Comparison of ENCODE assay signal across 19 cellular contexts in genomic region chr5:1830571-1831228, GRCh38. TPM values are rescaled to one million over a fixed set of nuclear protein-coding genes. Genes with fewer than 3 reads are reported as not detected.
DNase-seq lines count a peak whose midpoint lies in the region; ATAC-seq and TF ChIP-seq lines count a peak whose summit lies in the region.
"Had no signal": no experiment of that assay in that cellular context is flagged by ENCODE, and none has a peak within 500 bp of the region (broad histone marks: within the 10 kb centered on the region; RNA-seq: fewer than 3 reads in every experiment).

No MANE protein-coding gene starts in this region.

- H3K4me1 Mint-ChIP-seq in WTC11 (peaks cover 52% of the 10 kb centered on the region), mesothelial cell of epicardium (peaks cover 12% of the 10 kb centered on the region)

- TF ChIP-seq CTCF in heart left ventricle (IDR thresholded peaks at IDR 0.05) (no peak), WTC11 (IDR thresholded peaks at IDR 0.05) (no peak), upper lobe of right lung (IDR thresholded peaks at IDR 0.05) (no peak), mesothelial cell of epicardium (IDR thresholded peaks at IDR 0.05; ENCODE audit: unreplicated experiment) (no peak)

- POLR2A ChIA-PET in WTC11 (lab: Charles Lee): no interaction called here

- H3K27ac Mint-ChIP-seq in WTC11: no peak overlapping the region
- no peak overlapping the region for H3K27ac Mint-ChIP-seq in mesothelial cell of epicardium
- H3K27ac Mint-ChIP-seq: CD4-positive, alpha-beta T cell had no signal

- no peak overlapping the region for H3K4me3 ChIP-seq in heart left ventricle
- no peak overlapping the region for H3K4me3 ChIP-seq in upper lobe of right lung
- H3K4me3 ChIP-seq: GM12878, GM23248 had no signal

- H3K27ac ChIP-seq in heart left ventricle (no peak overlapping the region), upper lobe of right lung (no peak overlapping the region)
- H3K27ac ChIP-seq: GM23248 had no signal

- no peak overlapping the region for H3K4me3 Mint-ChIP-seq in WTC11
- no peak overlapping the region for H3K4me3 Mint-ChIP-seq in mesothelial cell of epicardium
- H3K4me3 Mint-ChIP-seq: CD4-positive, alpha-beta T cell had no signal

- H3K27me3 Mint-ChIP-seq in WTC11 (ENCODE audit: low read depth): no peaks in the 10 kb centered on the region; the same call in 1 of the 2 replicates
- peaks cover 24% of the 10 kb centered on the region for H3K27me3 Mint-ChIP-seq in mesothelial cell of epicardium (ENCODE audit: low read depth)

- TF ChIP-seq POLR2A in heart left ventricle (IDR thresholded peaks at IDR 0.05): no peak

- intact Hi-C loops in Right ventricle myocardium inferior (cut with DNase I): no loop called here
- intact Hi-C loops in heart left ventricle (cut with DNase I): no loop called here
- intact Hi-C loops in upper lobe of right lung (cut with DNase I): no loop called here

- no peak for ATAC-seq in Right ventricle myocardium inferior
- no peak for ATAC-seq in heart left ventricle
- ATAC-seq in WTC11: no peak
- no peak for ATAC-seq in upper lobe of right lung
- ATAC-seq: GM12878, HepG2 had no signal

- H3K27me3 ChIP-seq in heart left ventricle (no peaks in the 10 kb centered on the region), upper lobe of right lung (peaks cover 13% of the 10 kb centered on the region)

- peaks cover 5% of the 10 kb centered on the region; the same call in 1 of the 2 replicates for H3K36me3 Mint-ChIP-seq in WTC11
- peaks cover 6% of the 10 kb centered on the region for H3K36me3 Mint-ChIP-seq in mesothelial cell of epicardium

- H3K36me3 ChIP-seq in heart left ventricle: peaks cover 0 to 14% (median 8%) of the 10 kb centered on the region in 9 donors
- H3K36me3 ChIP-seq in upper lobe of right lung: no peaks in the 10 kb centered on the region

- DNase-seq in Right ventricle myocardium inferior (ENCODE audit: missing footprints) (peak; percentile 34), heart left ventricle (no peak), WTC11 (ENCODE audit: low spot score) (no peak), mesenteric fat pad (ENCODE audit: low spot score) (peak; percentile 57), upper lobe of right lung (peak; percentile 27), T-helper 1 cell (no peak), H4 (ENCODE audit: low spot score) (no peak), mesothelial cell of epicardium (ENCODE audit: low spot score in 2 of 2, unreplicated experiment in 2 of 2) (no peak)
- DNase-seq: ACHN; C1 segment of cervical spinal cord; Calu3; CD4-positive, alpha-beta T cell; DMS 273 treated with DMSO at 0.1 percent for 48 hours; GM23248 had no signal

- H3K9me3 Mint-ChIP-seq in WTC11 (no peaks in the 10 kb centered on the region), mesothelial cell of epicardium (no peaks in the 10 kb centered on the region)
- H3K9me3 Mint-ChIP-seq: CD4-positive, alpha-beta T cell; H9 had no signal

- H3K4me1 ChIP-seq in heart left ventricle: peaks cover 0 to 21% (median 0%) of the 10 kb centered on the region in 12 donors
- no peaks in the 10 kb centered on the region for H3K4me1 ChIP-seq in upper lobe of right lung

- WGBS in heart left ventricle, 4 donors: 79 to 81% (median 80%) methylated on average over 17 of the region's 17 CpGs

- CTCF ChIA-PET in WTC11 (lab: Charles Lee): no interaction called here

- H3K9me3 ChIP-seq in heart left ventricle (no peaks in the 10 kb centered on the region), upper lobe of right lung (no peaks in the 10 kb centered on the region)

TF ChIP-seq in WTC11, 78 proteins besides CTCF, POLR2A, EP300 and RAD21:
- TF ChIP-seq ZNF263 (CRISPR knock-in tag; IDR thresholded peaks at IDR 0.05; ENCODE audit: low read depth) (peak; percentile 53; the same call in 1 of the 2 replicates), EMX1 (CRISPR knock-in tag; IDR thresholded peaks at IDR 0.05) (no peak)

RNA-seq across cellular contexts. Expression of gene NDUFS6, which starts 29.5 kb away (rescaled TPM):
- total RNA-seq in Right ventricle myocardium inferior (134 TPM), heart left ventricle (100 to 1,000 TPM in 3 of 9 donors, 10 to 100 TPM in 6; 55.9 to 245 (median 87.1) TPM), WTC11 (2021) (75.8 to 84.3 TPM (median 77.4 TPM) in 3 replicates), mesenteric fat pad (26.4 TPM), upper lobe of right lung (23.5 TPM), mesothelial cell of epicardium (26.7 to 29.7 TPM (median 28.0 TPM) in 3 replicates)
- polyA plus RNA-seq in heart left ventricle: 100 to 1,000 TPM; 147 to 311 TPM
- total RNA-seq in H4 (2014; rRNA removed; shearing (Covaris generic)): 85.8 and 88.0 TPM in 2 replicates

RNA-seq across cellular contexts. Expression of gene MRPL36, which starts 31.1 kb away (rescaled TPM):
- 62.3 TPM for total RNA-seq in Right ventricle myocardium inferior
- total RNA-seq in heart left ventricle: 10 to 100 TPM; 45.6 to 77.6 (median 55.3) TPM
- 100 to 1,000 TPM in 1 of 2 donors, 10 to 100 TPM in 1; 88.8 to 107 TPM for polyA plus RNA-seq in heart left ventricle
- total RNA-seq in WTC11 (2021): 52.8 to 61.2 TPM (median 55.9 TPM) in 3 replicates
- 50.4 TPM for total RNA-seq in mesenteric fat pad
- 29.4 TPM for total RNA-seq in upper lobe of right lung
- total RNA-seq in H4 (2014; rRNA removed; shearing (Covaris generic)): 95.5 and 109 TPM in 2 replicates
- total RNA-seq in mesothelial cell of epicardium: 38.0 to 43.8 TPM (median 41.0 TPM) in 3 replicates

RNA-seq across cellular contexts. Expression of gene IRX4, which starts 52.0 kb away (rescaled TPM):
- total RNA-seq in Right ventricle myocardium inferior: 17.6 TPM
- total RNA-seq in heart left ventricle: 10 to 100 TPM in 8 of 9 donors, 1 to 10 TPM in 1; 8.6 to 32.3 (median 17.4) TPM
- 10 to 100 TPM in 1 of 2 donors, 1 to 10 TPM in 1; 9.7 to 13.1 TPM for polyA plus RNA-seq in heart left ventricle
- 7.0 to 9.0 TPM (median 7.6 TPM) in 3 replicates for total RNA-seq in WTC11 (2021)
- total RNA-seq in mesenteric fat pad: not detected
- not detected for total RNA-seq in upper lobe of right lung
- total RNA-seq in H4 (2014; rRNA removed; shearing (Covaris generic)): not detected in 2 replicates
- not detected in 3 replicates for total RNA-seq in mesothelial cell of epicardium
- total RNA-seq: A172; Calu3; CD4-positive, alpha-beta T cell; G401; GM12878; GM23248; HepG2 had no signal
- polyA plus RNA-seq: GM12878, GM23248, HepG2 had no signal

Comparison
In these comparisons a context has a peak if more than half of its experiments do, and no peak if none do; other contexts are left out.
1. DNase-seq: peak in Right ventricle myocardium inferior (single experiment), mesenteric fat pad (single experiment) and upper lobe of right lung (single experiment); none in heart left ventricle (0 of 5), WTC11 (single experiment), T-helper 1 cell (0 of 5), H4 (single experiment) and mesothelial cell of epicardium (0 of 2).